9 cellular contexts compared by ENCODE assay signal in genomic region chr16:7470344-7470743, GRCh38.
"Had no signal": no experiment of that assay in that cellular context is flagged by ENCODE, and none has a peak within 500 bp of the region (broad histone marks: within the 10 kb centered on the region; RNA-seq: fewer than 3 reads in every experiment).

No MANE protein-coding gene starts in this region.

- DNase-seq: GM23248, GOT3, H7, IMR-90, KG1 had no signal

- H3K27ac ChIP-seq: GM23248, HL-60 had no signal

- H3K9me3 ChIP-seq: HAP-1 had no signal

- H3K36me3 ChIP-seq: HAP-1 had no signal

- H3K4me1 ChIP-seq: HAP-1 had no signal

- H3K9ac ChIP-seq: GM23248 had no signal

- FAIRE-seq: K562 had no signal

- ATAC-seq: HCT116, K562 had no signal

- H2AFZ ChIP-seq: GM23248 had no signal

- H3K4me3 ChIP-seq: GM23248, HAP-1, K562 had no signal
